In genomic region chr2:231411871-231412615, GRCh38 we compare ENCODE assay signal across 1 cellular context.
TF ChIP-seq lines count a peak whose summit lies in the region.

No MANE protein-coding gene starts in this region.

TF ChIP-seq in WTC11, 78 proteins besides CTCF, POLR2A, EP300 and RAD21 (continued from another document and continues in another):
- TF ChIP-seq NFATC4 (CRISPR knock-in tag; IDR thresholded peaks at IDR 0.05) (no peak), HMGXB4 (CRISPR knock-in tag; IDR thresholded peaks at IDR 0.05) (peak; percentile 92), ZNF532 (CRISPR knock-in tag; IDR thresholded peaks at IDR 0.05; ENCODE audit: borderline replicate concordance) (no peak), SOX15 (CRISPR knock-in tag; IDR thresholded peaks at IDR 0.05) (no peak), E2F1 (CRISPR knock-in tag; IDR thresholded peaks at IDR 0.05) (peak; percentile 45; the same call in 1 of the 2 replicates), ZNF281 (CRISPR knock-in tag; IDR thresholded peaks at IDR 0.05) (peak; percentile 66; the same call in 1 of the 2 replicates), TCF7 (CRISPR knock-in tag; IDR thresholded peaks at IDR 0.05; ENCODE audit: low read depth) (0 out of 2 replicates have a peak, but pooled peaks have one; percentile 72), ZNF232 (CRISPR knock-in tag; IDR thresholded peaks at IDR 0.05) (no peak), ELF4 (CRISPR knock-in tag; IDR thresholded peaks at IDR 0.05; ENCODE audit: low read depth) (no peak; the same call in 1 of the 2 replicates), IRF1 (CRISPR knock-in tag; IDR thresholded peaks at IDR 0.05) (no peak), NR2C2 (CRISPR knock-in tag; IDR thresholded peaks at IDR 0.05) (no peak), GTF2I (CRISPR knock-in tag; conservative IDR thresholded peaks at IDR 0.05) (no peak), GRHL2 (CRISPR knock-in tag; IDR thresholded peaks at IDR 0.05; ENCODE audit: insufficient replicate concordance, severe bottlenecking) (no peak), USF2 (CRISPR knock-in tag; IDR thresholded peaks at IDR 0.05) (peak; percentile 25; the same call in 1 of the 2 replicates), NFE2L1 (CRISPR knock-in tag; IDR thresholded peaks at IDR 0.05) (peak; percentile 83; the same call in 1 of the 2 replicates), HMGA2 (CRISPR knock-in tag; IDR thresholded peaks at IDR 0.05) (no peak), ZNF219 (CRISPR knock-in tag; IDR thresholded peaks at IDR 0.05; ENCODE audit: borderline replicate concordance) (no peak), ARID4B (CRISPR knock-in tag; IDR thresholded peaks at IDR 0.05; ENCODE audit: borderline replicate concordance) (0 out of 2 replicates have a peak, but pooled peaks have one; percentile 39), NR3C1 (CRISPR knock-in tag; conservative IDR thresholded peaks at IDR 0.05; ENCODE audit: low read depth) (no peak; the same call in 1 of the 2 replicates), PRRX2 (CRISPR knock-in tag; IDR thresholded peaks at IDR 0.05) (no peak), TP53 (CRISPR knock-in tag; IDR thresholded peaks at IDR 0.05) (peak; percentile 60), SMAD3 (CRISPR knock-in tag; IDR thresholded peaks at IDR 0.05; ENCODE audit: borderline replicate concordance) (no peak), MAX (CRISPR knock-in tag; IDR thresholded peaks at IDR 0.05) (peak; percentile 84), ATF3 (CRISPR knock-in tag; conservative IDR thresholded peaks at IDR 0.05) (0 out of 2 replicates have a peak, but pooled peaks have one; percentile 27), ESRRA (CRISPR knock-in tag; IDR thresholded peaks at IDR 0.05; ENCODE audit: borderline replicate concordance) (0 out of 2 replicates have a peak, but pooled peaks have one; percentile 35), E2F4 (CRISPR knock-in tag; IDR thresholded peaks at IDR 0.05; ENCODE audit: borderline replicate concordance, low read depth) (peak; percentile 52; the same call in 1 of the 2 replicates), FOXP4 (CRISPR knock-in tag; IDR thresholded peaks at IDR 0.05) (peak; percentile 49; the same call in 1 of the 2 replicates), SMAD4 (CRISPR knock-in tag; IDR thresholded peaks at IDR 0.05) (no peak), GABPB1 (CRISPR knock-in tag; IDR thresholded peaks at IDR 0.05) (no peak), ZNF138 (CRISPR knock-in tag; conservative IDR thresholded peaks at IDR 0.05) (0 out of 2 replicates have a peak, but pooled peaks have one; percentile 50), NR1H2 (CRISPR knock-in tag; IDR thresholded peaks at IDR 0.05) (no peak), RELA (CRISPR knock-in tag; IDR thresholded peaks at IDR 0.05; ENCODE audit: borderline replicate concordance) (no peak), SP1 (CRISPR knock-in tag; conservative IDR thresholded peaks at IDR 0.05) (peak; percentile 74), ZNF396 (CRISPR knock-in tag; IDR thresholded peaks at IDR 0.05; ENCODE audit: borderline replicate concordance) (no peak), TEAD1 (CRISPR knock-in tag; IDR thresholded peaks at IDR 0.05) (peak; percentile 65; the same call in 1 of the 2 replicates), NFYB (CRISPR knock-in tag; conservative IDR thresholded peaks at IDR 0.05; ENCODE audit: low read depth) (no peak), EMX1 (CRISPR knock-in tag; IDR thresholded peaks at IDR 0.05) (no peak), ATF1 (CRISPR knock-in tag; IDR thresholded peaks at IDR 0.05) (no peak), JUN (CRISPR knock-in tag; IDR thresholded peaks at IDR 0.05) (no peak), FOXP1 (CRISPR knock-in tag; IDR thresholded peaks at IDR 0.05; ENCODE audit: borderline replicate concordance) (peak; percentile 95), IRF2 (CRISPR knock-in tag; IDR thresholded peaks at IDR 0.05; ENCODE audit: borderline replicate concordance, low read depth) (0 out of 2 replicates have a peak, but pooled peaks have one; percentile 38)
